ENCODE assay signal across 14 cellular contexts in genomic region chr12:95641299-95641947, GRCh38.
DNase-seq lines count a peak whose midpoint lies in the region; ATAC-seq and TF ChIP-seq lines count a peak whose summit lies in the region.
"Had no signal": no experiment of that assay in that cellular context is flagged by ENCODE, and none has a peak within 500 bp of the region (broad histone marks: within the 10 kb centered on the region; RNA-seq: fewer than 3 reads in every experiment).

No MANE protein-coding gene starts in this region.

- H3K9me3 ChIP-seq in right atrium auricular region, result no peaks in the 10 kb centered on the region
- H3K9me3 ChIP-seq in BE2C, result no peaks in the 10 kb centered on the region
- H3K9me3 ChIP-seq in SJCRH30 (replicated peaks), result no peaks in the 10 kb centered on the region; the same call in 1 of the 2 replicates
- no peaks in the 10 kb centered on the region for H3K9me3 ChIP-seq in mucosa of descending colon

- intact Hi-C loops in Right ventricle myocardium inferior (cut with DNase I) (no loop called here), mucosa of descending colon (cut with DNase I, micrococcal nuclease) (no loop called here)

- H3K36me3 ChIP-seq in right atrium auricular region (no peaks in the 10 kb centered on the region), BE2C (no peaks in the 10 kb centered on the region), SJCRH30 (no peaks in the 10 kb centered on the region), mucosa of descending colon (ENCODE audit: low read depth) (no peaks in the 10 kb centered on the region)

- H3K4me1 ChIP-seq in right atrium auricular region, result peaks cover 0 to 7% of the 10 kb centered on the region in 2 donors
- peaks cover 6% of the 10 kb centered on the region for H3K4me1 ChIP-seq in BE2C
- H3K4me1 ChIP-seq in SJCRH30, result peaks cover 15% of the 10 kb centered on the region; the same call in 1 of the 2 replicates
- H3K4me1 ChIP-seq in mucosa of descending colon (ENCODE audit: low read depth), result peaks cover 6% of the 10 kb centered on the region

- ATAC-seq in Right ventricle myocardium inferior (peak; percentile 48), mucosa of descending colon (peak; percentile 70)
- ATAC-seq: GM12878 had no signal

- H3K27me3 ChIP-seq in right atrium auricular region (no peaks in the 10 kb centered on the region), BE2C (no peaks in the 10 kb centered on the region), SJCRH30 (no peaks in the 10 kb centered on the region)

- TF ChIP-seq CTCF in right atrium auricular region (IDR thresholded peaks at IDR 0.05), result no peak
- TF ChIP-seq CTCF in BE2C (IDR thresholded peaks at IDR 0.05; ENCODE audit: low read depth, low read length), result no peak
- TF ChIP-seq CTCF in mucosa of descending colon (IDR thresholded peaks at IDR 0.05), result no peak

- H3K27ac ChIP-seq in right atrium auricular region (no peak overlapping the region), SJCRH30 (no peak overlapping the region)
- H3K27ac ChIP-seq: C4-2B had no signal

- DNase-seq in Right ventricle myocardium inferior (ENCODE audit: missing footprints) (no peak), right atrium auricular region (ENCODE audit: low spot score) (no peak), BE2C (peak; percentile 18), SJCRH30 (peak; percentile 31 to 53), mucosa of descending colon (no peak), kidney tubule cell (ENCODE audit: low spot score) (no peak), 8988T (no peak), NCI-H2107 treated with DMSO at 0.1 percent for 48 hours (lab: John Stamatoyannopoulos, UW; ENCODE audit: unreplicated experiment) (no peak)
- DNase-seq: CD4-positive, alpha-beta memory T cell; DMS79; HCEC 1CT; HFFc6 had no signal

- H3K4me3 ChIP-seq in right atrium auricular region (no peak overlapping the region), BE2C (ENCODE audit: low read depth, low read length) (no peak overlapping the region), SJCRH30 (no peak overlapping the region), mucosa of descending colon (no peak overlapping the region)
- H3K4me3 ChIP-seq: GM12878 had no signal

Comparison
In these comparisons a context has a peak if more than half of its experiments do, and no peak if none do; other contexts are left out.
1. DNase-seq: peak in BE2C (single experiment) and SJCRH30 (2 of 2); none in Right ventricle myocardium inferior (single experiment), right atrium auricular region (single experiment), mucosa of descending colon (0 of 3), kidney tubule cell (single experiment), 8988T (single experiment) and NCI-H2107 treated with DMSO at 0.1 percent for 48 hours (single experiment).